Comparison of ENCODE assay signal across 9 cellular contexts in genomic region chr12:50621435-50622304, GRCh38.
DNase-seq lines count a peak whose midpoint lies in the region; ATAC-seq, FAIRE-seq and TF ChIP-seq lines count a peak whose summit lies in the region.
"Had no signal": no experiment of that assay in that cellular context is flagged by ENCODE, and none has a peak within 500 bp of the region (broad histone marks: within the 10 kb centered on the region; RNA-seq: fewer than 3 reads in every experiment).

No MANE protein-coding gene starts in this region.

- peaks cover 4% of the 10 kb centered on the region for H3K36me3 Mint-ChIP-seq in activated naive CD4-positive, alpha-beta T cell treated with anti-CD3 and anti-CD28 coated beads for 36 hours (ENCODE audit: low read depth)
- H3K36me3 Mint-ChIP-seq in activated T-helper 17 cell treated with anti-CD3 and anti-CD28 coated beads, Interleukin-2, amount 50 U/mL, for 72 hours (ENCODE audit: low read depth) = no peaks in the 10 kb centered on the region

- no peak for ATAC-seq in activated T-helper 17 cell treated with anti-CD3 and anti-CD28 coated beads, Interleukin-2, amount 50 U/mL, for 72 hours (replicated peaks)
- ATAC-seq in GM21447 (IDR thresholded peaks at IDR 0.05; ENCODE audit: unreplicated experiment) (no peak), GM19467 (IDR thresholded peaks at IDR 0.05; ENCODE audit: unreplicated experiment) (no peak)

- DNase-seq in activated naive CD4-positive, alpha-beta T cell treated with anti-CD3 and anti-CD28 coated beads for 36 hours = peak; percentile 38
- no peak for DNase-seq in activated naive CD4-positive, alpha-beta T cell treated with Interleukin-2 at 50 U/mL for 16 hours
- DNase-seq in keratinocyte (ENCODE audit: low read depth, low spot score) (no peak), GM12892 (ENCODE audit: insufficient read length) (no peak)

- H3K4me1 Mint-ChIP-seq in activated naive CD4-positive, alpha-beta T cell treated with anti-CD3 and anti-CD28 coated beads for 36 hours (ENCODE audit: low read depth) = peaks cover 71% of the 10 kb centered on the region
- peaks cover 41% of the 10 kb centered on the region for H3K4me1 Mint-ChIP-seq in activated T-helper 17 cell treated with anti-CD3 and anti-CD28 coated beads, Interleukin-2, amount 50 U/mL, for 72 hours

- CTCF ChIA-PET in activated naive CD4-positive, alpha-beta T cell treated with anti-CD3 and anti-CD28 coated beads for 36 hours (lab: Charles Lee) = interaction anchor here (0.6 to 2.9 kb wide), 8 partner anchors 11 to 113 kb away, joined by 3 to 18 read pairs (median 3); no protein-coding TSS in a partner anchor

- H3K4me3 Mint-ChIP-seq in activated naive CD4-positive, alpha-beta T cell treated with anti-CD3 and anti-CD28 coated beads for 36 hours = no peak overlapping the region
- H3K4me3 Mint-ChIP-seq in activated T-helper 17 cell treated with anti-CD3 and anti-CD28 coated beads, Interleukin-2, amount 50 U/mL, for 72 hours = no peak overlapping the region

- no peaks in the 10 kb centered on the region for H4K20me1 ChIP-seq in keratinocyte (ENCODE audit: control insufficient read depth, extremely low read depth, insufficient read depth, low read length)

- TF ChIP-seq POLR2A in GM12892 (IDR thresholded peaks at IDR 0.05; ENCODE audit: low read depth, low read length) = no peak

- no peaks in the 10 kb centered on the region for H3K9me3 ChIP-seq in keratinocyte (ENCODE audit: control insufficient read depth, low read depth, low read length)

- intact Hi-C loops in activated naive CD4-positive, alpha-beta T cell treated with anti-CD3 and anti-CD28 coated beads for 36 hours (cut with micrococcal nuclease) = loop anchor here (5.0 to 10.0 kb wide), 2 partner anchors 114 to 403 kb away; partner anchors contain the start of gene SLC11A2

- peak overlapping the region; percentile 94 for H3K27ac ChIP-seq in keratinocyte (ENCODE audit: control insufficient read depth, insufficient read depth, low read length)
- peak overlapping the region; percentile 33 for H3K27ac ChIP-seq in temporal lobe (ENCODE audit: low read depth, low read length)

- peak overlapping the region; percentile 87 for H3K4me2 ChIP-seq in keratinocyte (ENCODE audit: control insufficient read depth, extremely low read depth, insufficient read depth, low read depth, low read length)

- FAIRE-seq in keratinocyte (lab: Jason Lieb, UNC) (no peak), GM12892 (lab: Jason Lieb, UNC) (no peak)
- FAIRE-seq: endothelial cell of umbilical vein had no signal

- peak overlapping the region in 2 of 3 experiments; percentile 2 to 35 for H3K4me3 ChIP-seq in keratinocyte (ENCODE audit: control insufficient read depth in 2 of 3, extremely low read depth in 1 of 3, insufficient read depth in 2 of 3, low read depth in 1 of 3, low read length in 3 of 3)

- H3K27ac Mint-ChIP-seq in activated naive CD4-positive, alpha-beta T cell treated with anti-CD3 and anti-CD28 coated beads for 36 hours = peak overlapping the region; percentile 71
- peak overlapping the region; percentile 65 for H3K27ac Mint-ChIP-seq in activated T-helper 17 cell treated with anti-CD3 and anti-CD28 coated beads, Interleukin-2, amount 50 U/mL, for 72 hours

- dilution Hi-C loops in keratinocyte (cut with MboI; ENCODE audit: extremely low pct_ligation_motif_present, low sequenced_read_pairs) = no loop called here

- H3K9me1 ChIP-seq in keratinocyte (ENCODE audit: control insufficient read depth, extremely low read depth, insufficient read depth, low read length) = peaks cover 2% of the 10 kb centered on the region

- H2AFZ ChIP-seq in keratinocyte (ENCODE audit: control insufficient read depth, low read length) = no peak overlapping the region

- peak overlapping the region; percentile 82 for H3K9ac ChIP-seq in keratinocyte (ENCODE audit: control insufficient read depth, extremely low read depth, insufficient read depth, low read length)

- peaks cover 60% of the 10 kb centered on the region for H3K4me1 ChIP-seq in keratinocyte (ENCODE audit: control insufficient read depth, extremely low read depth, insufficient read depth, low read length)

- H3K9me3 Mint-ChIP-seq in activated naive CD4-positive, alpha-beta T cell treated with anti-CD3 and anti-CD28 coated beads for 36 hours = no peaks in the 10 kb centered on the region
- H3K9me3 Mint-ChIP-seq in activated T-helper 17 cell treated with anti-CD3 and anti-CD28 coated beads, Interleukin-2, amount 50 U/mL, for 72 hours = no peaks in the 10 kb centered on the region

- no peaks in the 10 kb centered on the region for H3K27me3 ChIP-seq in keratinocyte (ENCODE audit: control insufficient read depth, extremely low read depth, insufficient read depth, low read length)

- H3K36me3 ChIP-seq in keratinocyte (ENCODE audit: control insufficient read depth in 2 of 2, extremely low read depth in 1 of 2, insufficient read depth in 2 of 2, low read length in 2 of 2) = peaks cover 0 to 7% of the 10 kb centered on the region in 2 experiments

- H3K79me2 ChIP-seq in keratinocyte (ENCODE audit: control insufficient read depth, insufficient read depth, low read length) = peaks cover 56% of the 10 kb centered on the region

- TF ChIP-seq CTCF in keratinocyte (optimal IDR thresholded peaks at IDR 0.05 in 1 of 3, IDR thresholded peaks at IDR 0.05 in 1 of 3, conservative IDR thresholded peaks at IDR 0.05 in 1 of 3; ENCODE audit: extremely low read depth in 1 of 3, insufficient read depth in 2 of 3, low read length in 3 of 3) = no peak

- H3K27me3 Mint-ChIP-seq in activated naive CD4-positive, alpha-beta T cell treated with anti-CD3 and anti-CD28 coated beads for 36 hours (ENCODE audit: low read depth) = no peaks in the 10 kb centered on the region
- H3K27me3 Mint-ChIP-seq in activated T-helper 17 cell treated with anti-CD3 and anti-CD28 coated beads, Interleukin-2, amount 50 U/mL, for 72 hours = no peaks in the 10 kb centered on the region
